In the genomic region with DNA sequence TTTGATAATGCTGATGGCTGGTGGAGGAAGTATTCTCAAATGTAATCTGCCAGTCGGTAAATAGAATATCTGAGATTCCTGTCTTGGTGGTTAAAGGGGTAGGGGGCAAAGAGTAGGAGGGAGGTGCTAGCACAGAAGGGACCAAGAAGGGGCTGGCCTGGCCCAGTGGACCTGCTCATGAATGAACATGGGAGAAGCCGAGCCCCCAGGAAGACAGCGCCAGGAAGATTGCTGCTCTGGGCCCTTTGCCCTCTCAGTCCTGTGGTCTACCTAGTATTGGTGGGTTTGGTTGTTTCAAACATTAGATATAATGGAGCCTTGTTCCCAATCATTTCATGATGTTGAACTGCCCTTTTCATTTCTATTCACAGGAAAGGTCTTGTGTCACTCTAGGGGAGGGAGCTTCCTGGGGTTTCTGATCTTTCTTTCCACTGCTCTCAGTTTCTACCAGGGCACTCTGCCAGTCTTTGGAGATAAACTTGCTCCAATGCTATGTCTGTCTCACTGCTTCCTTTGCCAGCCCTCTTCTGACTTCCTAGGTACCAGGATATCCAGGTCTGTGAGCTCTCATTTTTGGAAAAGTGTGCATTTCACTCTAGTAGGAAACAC, we compare ENCODE assay signal across 18 cellular contexts.
"Had no signal": no experiment of that assay in that cellular context is flagged by ENCODE, and none has a peak within 500 bp of the region (broad histone marks: within the 10 kb centered on the region; RNA-seq: fewer than 3 reads in every experiment).

No MANE protein-coding gene starts in this region.

- H3K27ac Mint-ChIP-seq: activated B cell treated with CpG ODN at 0.5 μM for 24 hours; activated CD4-positive, alpha-beta memory T cell treated with anti-CD3 and anti-CD28 coated beads for 36 hours; mesothelial cell of epicardium; T-helper 17 cell had no signal

- H3K36me3 ChIP-seq: lower lobe of right lung had no signal

- FAIRE-seq: urothelium cell line had no signal

- H3K9me3 Mint-ChIP-seq: activated B cell treated with CpG ODN at 0.5 μM for 24 hours; activated CD4-positive, alpha-beta memory T cell treated with anti-CD3 and anti-CD28 coated beads for 36 hours; mesothelial cell of epicardium; nephron had no signal

- H3K4me3 Mint-ChIP-seq: activated B cell treated with CpG ODN at 0.5 μM for 24 hours; activated CD4-positive, alpha-beta memory T cell treated with anti-CD3 and anti-CD28 coated beads for 36 hours; activated naive CD8-positive, alpha-beta T cell; mesothelial cell of epicardium; nephron; T-helper 17 cell had no signal

- H3K9me3 ChIP-seq: lower lobe of right lung, tibial nerve had no signal

- DNase-seq: activated B cell treated with CpG ODN at 0.5 μM for 24 hours; activated CD4-positive, alpha-beta memory T cell treated with anti-CD3 and anti-CD28 coated beads for 36 hours; activated CD4-positive, alpha-beta T cell treated with anti-CD3 and anti-CD28 coated beads for 4 hours; activated T-cell treated with anti-CD3 and anti-CD28 coated beads for 4 hours; amniotic stem cell; lower lobe of right lung; nucleus accumbens; stimulated activated CD4-positive, alpha-beta T cell treated with anti-CD3 and anti-CD28 coated beads, Interleukin-12 subunit alpha, Interleukin-12 subunit beta, amount 100 ng/mL, for 4 hours; stimulated activated CD4-positive, alpha-beta T cell treated with anti-CD3 and anti-CD28 coated beads, Interleukin-1b, Interleukin-23, amount 100 ng/mL, for 48 hours; stimulated activated CD8-positive, alpha-beta memory T cell treated with anti-CD3 and anti-CD28 coated beads, Interleukin-4, amount 100 ng/mL, for 48 hours; stimulated activated naive CD4-positive, alpha-beta T cell treated with Interleukin-2 at 50 U/mL for 16 hours; substantia nigra; T-helper 17 cell had no signal

- ATAC-seq: lower lobe of right lung, T-helper 17 cell had no signal

- H3K27me3 ChIP-seq: tibial nerve had no signal

- H3K27me3 Mint-ChIP-seq: activated CD4-positive, alpha-beta memory T cell treated with anti-CD3 and anti-CD28 coated beads for 36 hours; activated naive CD8-positive, alpha-beta T cell; T-helper 17 cell had no signal

- H3K4me3 ChIP-seq: lower lobe of right lung, tibial nerve had no signal

- H3K27ac ChIP-seq: lower lobe of right lung, tibial nerve had no signal
